ENCODE assay signal across 27 cellular contexts in the genomic region with DNA sequence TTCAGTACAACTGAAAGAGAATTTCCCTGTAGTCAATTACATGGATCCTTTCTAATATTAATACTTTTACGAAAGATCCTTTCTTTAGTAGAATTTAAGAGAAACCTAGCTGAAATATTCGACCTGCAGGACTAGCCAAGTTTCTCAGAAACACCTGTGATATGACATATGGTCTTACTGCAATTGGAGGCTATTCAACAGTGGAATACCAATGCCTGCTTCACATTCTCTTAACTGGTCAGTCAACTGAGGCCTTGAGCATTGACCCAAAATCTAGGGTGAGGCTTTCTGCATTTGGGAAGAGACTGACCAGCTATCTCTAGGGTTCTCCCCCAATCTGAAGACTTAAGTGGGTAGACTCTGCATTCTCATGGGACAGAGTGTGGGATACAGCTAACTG. TPM values are rescaled to one million over a fixed set of nuclear protein-coding genes. Genes with fewer than 3 reads are reported as not detected.
"Had no signal": no experiment of that assay in that cellular context is flagged by ENCODE, and none has a peak within 500 bp of the region (broad histone marks: within the 10 kb centered on the region; RNA-seq: fewer than 3 reads in every experiment).

No MANE protein-coding gene starts in this region.

- DNase-seq: naive B cell; naive thymus-derived CD8-positive, alpha-beta T cell; nephron progenitor cell; nucleus accumbens; pancreas; right cardiac atrium; right lobe of liver; sigmoid colon; small intestine; stimulated activated CD4-positive, alpha-beta T cell treated with anti-CD3 and anti-CD28 coated beads, Interleukin-15, amount 100 ng/mL, for 24 hours; stimulated activated CD4-positive, alpha-beta T cell treated with anti-CD3 and anti-CD28 coated beads, Interleukin-4, amount 100 ng/mL, for 1 hour; stimulated activated CD4-positive, alpha-beta T cell treated with anti-CD3 and anti-CD28 coated beads, Interleukin-4, amount 100 ng/mL, for 4 hours; stimulated activated CD8-positive, alpha-beta memory T cell treated with anti-CD3 and anti-CD28 coated beads, Interleukin-4, amount 100 ng/mL, for 48 hours; stimulated activated naive CD4-positive, alpha-beta T cell; stomach; transverse colon; upper lobe of right lung; uterus had no signal

- H3K9me3 ChIP-seq: neutrophil, pancreas, prostate gland, right lobe of liver, sigmoid colon, stomach, suprapubic skin, testis, tibial artery, transverse colon, upper lobe of right lung, uterus had no signal

- H3K27ac ChIP-seq: neutrophil, pancreas, prostate gland, right lobe of liver, sigmoid colon, stomach, suprapubic skin, testis, tibial artery, transverse colon, upper lobe of right lung, uterus had no signal

- H3K36me3 ChIP-seq: neutrophil, pancreas, prostate gland, right lobe of liver, sigmoid colon, stomach, suprapubic skin, transverse colon, upper lobe of right lung, uterus had no signal

- ATAC-seq: naive thymus-derived CD8-positive, alpha-beta T cell; natural killer cell treated with Interleukin-12 subunit alpha and Interleukin-12 subunit beta and Interleukin-15 and Interleukin-18, amount 100 ng/mL, for 72 hours; right cardiac atrium; right lobe of liver; stimulated activated memory B cell treated with anti-CD40 and anti-IgM and Interleukin-4, amounts not matched to agents 10 μg/mL and 1 μg/mL and 100 μg/mL, for 72 hours; upper lobe of right lung had no signal

- H3K4me1 ChIP-seq: pancreas, prostate gland, right lobe of liver, sigmoid colon, stomach, suprapubic skin, testis, tibial artery, transverse colon, upper lobe of right lung, uterus had no signal

- H3K27me3 ChIP-seq: pancreas, right lobe of liver, sigmoid colon, testis, tibial artery, transverse colon, uterus had no signal

- H3K4me3 ChIP-seq: pancreas, prostate gland, right lobe of liver, sigmoid colon, stomach, suprapubic skin, testis, tibial artery, transverse colon, upper lobe of right lung, uterus had no signal

RNA-seq across cellular contexts. Expression of gene UBE2QL1, which starts 12.3 kb away (rescaled TPM):
- total RNA-seq: naive thymus-derived CD8-positive, alpha-beta T cell; natural killer cell treated with Interleukin-12 subunit alpha and Interleukin-12 subunit beta and Interleukin-15 and Interleukin-18, amount 100 ng/mL, for 72 hours; osteocyte; renal cortical epithelial cell; upper lobe of right lung had no signal
- polyA plus RNA-seq: naive thymus-derived CD8-positive, alpha-beta T cell had no signal
